In the genomic region with DNA sequence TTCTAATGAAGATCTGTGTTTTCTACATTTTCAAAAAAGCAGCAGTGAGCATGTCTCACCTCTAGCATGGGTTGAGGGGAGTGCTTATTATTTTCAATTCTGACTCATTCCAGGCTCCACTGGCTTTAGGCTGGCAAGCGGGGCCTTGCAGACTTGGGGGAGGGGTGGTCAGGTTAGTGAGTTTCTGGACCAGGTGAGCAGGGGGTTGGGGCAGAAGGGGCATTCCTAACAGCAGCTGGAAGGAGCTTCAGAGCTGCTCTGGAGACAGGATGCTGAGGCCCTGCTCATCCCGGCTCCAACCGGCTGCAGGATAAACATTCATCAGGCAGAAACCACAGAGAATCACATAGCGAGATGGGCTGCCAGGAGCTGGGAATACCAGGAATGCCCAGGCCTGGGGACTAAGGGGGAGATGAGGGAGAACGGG, we compare ENCODE assay signal across 1 cellular context.
TF ChIP-seq lines count a peak whose summit lies in the region.

No MANE protein-coding gene starts in this region.

TF ChIP-seq in WTC11, 78 proteins besides CTCF, POLR2A, EP300 and RAD21 (continued from another document):
- TF ChIP-seq, protein P1, sequence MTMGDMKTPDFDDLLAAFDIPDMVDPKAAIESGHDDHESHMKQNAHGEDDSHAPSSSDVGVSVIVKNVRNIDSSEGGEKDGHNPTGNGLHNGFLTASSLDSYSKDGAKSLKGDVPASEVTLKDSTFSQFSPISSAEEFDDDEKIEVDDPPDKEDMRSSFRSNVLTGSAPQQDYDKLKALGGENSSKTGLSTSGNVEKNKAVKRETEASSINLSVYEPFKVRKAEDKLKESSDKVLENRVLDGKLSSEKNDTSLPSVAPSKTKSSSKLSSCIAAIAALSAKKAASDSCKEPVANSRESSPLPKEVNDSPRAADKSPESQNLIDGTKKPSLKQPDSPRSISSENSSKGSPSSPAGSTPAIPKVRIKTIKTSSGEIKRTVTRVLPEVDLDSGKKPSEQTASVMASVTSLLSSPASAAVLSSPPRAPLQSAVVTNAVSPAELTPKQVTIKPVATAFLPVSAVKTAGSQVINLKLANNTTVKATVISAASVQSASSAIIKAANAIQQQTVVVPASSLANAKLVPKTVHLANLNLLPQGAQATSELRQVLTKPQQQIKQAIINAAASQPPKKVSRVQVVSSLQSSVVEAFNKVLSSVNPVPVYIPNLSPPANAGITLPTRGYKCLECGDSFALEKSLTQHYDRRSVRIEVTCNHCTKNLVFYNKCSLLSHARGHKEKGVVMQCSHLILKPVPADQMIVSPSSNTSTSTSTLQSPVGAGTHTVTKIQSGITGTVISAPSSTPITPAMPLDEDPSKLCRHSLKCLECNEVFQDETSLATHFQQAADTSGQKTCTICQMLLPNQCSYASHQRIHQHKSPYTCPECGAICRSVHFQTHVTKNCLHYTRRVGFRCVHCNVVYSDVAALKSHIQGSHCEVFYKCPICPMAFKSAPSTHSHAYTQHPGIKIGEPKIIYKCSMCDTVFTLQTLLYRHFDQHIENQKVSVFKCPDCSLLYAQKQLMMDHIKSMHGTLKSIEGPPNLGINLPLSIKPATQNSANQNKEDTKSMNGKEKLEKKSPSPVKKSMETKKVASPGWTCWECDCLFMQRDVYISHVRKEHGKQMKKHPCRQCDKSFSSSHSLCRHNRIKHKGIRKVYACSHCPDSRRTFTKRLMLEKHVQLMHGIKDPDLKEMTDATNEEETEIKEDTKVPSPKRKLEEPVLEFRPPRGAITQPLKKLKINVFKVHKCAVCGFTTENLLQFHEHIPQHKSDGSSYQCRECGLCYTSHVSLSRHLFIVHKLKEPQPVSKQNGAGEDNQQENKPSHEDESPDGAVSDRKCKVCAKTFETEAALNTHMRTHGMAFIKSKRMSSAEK (CRISPR knock-in tag; IDR thresholded peaks at IDR 0.05; ENCODE audit: borderline replicate concordance), result no peak
- TF ChIP-seq RELA (CRISPR knock-in tag; IDR thresholded peaks at IDR 0.05; ENCODE audit: borderline replicate concordance), result no peak
- TF ChIP-seq, protein P2, sequence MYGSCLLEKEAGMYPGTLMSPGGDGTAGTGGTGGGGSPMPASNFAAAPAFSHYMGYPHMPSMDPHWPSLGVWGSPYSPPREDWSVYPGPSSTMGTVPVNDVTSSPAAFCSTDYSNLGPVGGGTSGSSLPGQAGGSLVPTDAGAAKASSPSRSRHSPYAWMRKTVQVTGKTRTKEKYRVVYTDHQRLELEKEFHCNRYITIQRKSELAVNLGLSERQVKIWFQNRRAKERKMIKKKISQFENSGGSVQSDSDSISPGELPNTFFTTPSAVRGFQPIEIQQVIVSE (CRISPR knock-in tag; IDR thresholded peaks at IDR 0.05; ENCODE audit: borderline replicate concordance), result no peak
- TF ChIP-seq, protein P3, sequence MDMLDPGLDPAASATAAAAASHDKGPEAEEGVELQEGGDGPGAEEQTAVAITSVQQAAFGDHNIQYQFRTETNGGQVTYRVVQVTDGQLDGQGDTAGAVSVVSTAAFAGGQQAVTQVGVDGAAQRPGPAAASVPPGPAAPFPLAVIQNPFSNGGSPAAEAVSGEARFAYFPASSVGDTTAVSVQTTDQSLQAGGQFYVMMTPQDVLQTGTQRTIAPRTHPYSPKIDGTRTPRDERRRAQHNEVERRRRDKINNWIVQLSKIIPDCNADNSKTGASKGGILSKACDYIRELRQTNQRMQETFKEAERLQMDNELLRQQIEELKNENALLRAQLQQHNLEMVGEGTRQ (CRISPR knock-in tag; IDR thresholded peaks at IDR 0.05), result no peak
- no peak for TF ChIP-seq CBFB (CRISPR knock-in tag; IDR thresholded peaks at IDR 0.05; ENCODE audit: low read depth)
